19 cellular contexts compared by ENCODE assay signal in the genomic region with DNA sequence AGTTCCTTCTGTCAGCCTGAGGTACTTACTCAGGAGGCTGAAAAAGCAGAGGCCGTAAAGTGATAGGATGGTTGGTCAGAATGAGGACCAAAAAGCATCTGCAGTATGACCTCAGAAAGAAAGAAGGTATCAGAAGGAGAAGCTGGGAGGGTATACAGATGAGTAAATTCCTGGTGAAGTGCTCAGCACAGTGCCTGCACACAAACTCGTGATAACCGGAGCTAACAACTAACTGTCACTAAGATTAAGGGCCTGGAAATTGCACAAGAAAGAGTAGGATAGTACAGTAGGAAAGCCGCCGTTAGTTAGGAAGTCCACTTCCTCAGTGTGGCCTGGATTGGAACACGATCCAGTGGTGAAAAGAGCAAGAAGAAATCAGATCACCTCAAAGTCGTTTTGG.
A peak's percentile ranks its signal among the peaks of the same experiment; 100 is the strongest.
DNase-seq lines count a peak whose midpoint lies in the region; TF ChIP-seq lines count a peak whose summit lies in the region.
"Had no signal": no experiment of that assay in that cellular context is flagged by ENCODE, and none has a peak within 500 bp of the region (broad histone marks: within the 10 kb centered on the region; RNA-seq: fewer than 3 reads in every experiment).

No MANE protein-coding gene starts in this region.

- peak overlapping the region; percentile 1 for H3K27ac Mint-ChIP-seq in activated naive CD4-positive, alpha-beta T cell treated with anti-CD3 and anti-CD28 coated beads for 36 hours
- H3K27ac Mint-ChIP-seq in nephron progenitor cell = peak overlapping the region; percentile 79
- H3K27ac Mint-ChIP-seq: HFFc6 had no signal

- intact Hi-C loops in activated naive CD4-positive, alpha-beta T cell treated with anti-CD3 and anti-CD28 coated beads for 36 hours (cut with micrococcal nuclease) = no loop called here
- intact Hi-C loops in left ventricle myocardium inferior (cut with micrococcal nuclease) = no loop called here

- H3K36me3 ChIP-seq in left ventricle myocardium inferior = peaks cover 38% of the 10 kb centered on the region

- TF ChIP-seq CTCF in fibroblast of pulmonary artery (IDR thresholded peaks at IDR 0.05; ENCODE audit: low read length, missing control alignments) = no peak
- no peak for TF ChIP-seq CTCF in nephron progenitor cell (IDR thresholded peaks at IDR 0.05)
- no peak for TF ChIP-seq CTCF in left ventricle myocardium inferior (IDR thresholded peaks at IDR 0.05; ENCODE audit: borderline replicate concordance)

- no peak for DNase-seq in activated naive CD4-positive, alpha-beta T cell treated with anti-CD3 and anti-CD28 coated beads for 36 hours
- no peak for DNase-seq in activated naive CD4-positive, alpha-beta T cell treated with Interleukin-2 at 50 U/mL for 16 hours
- DNase-seq in fibroblast of pulmonary artery (ENCODE audit: low read depth) (peak; percentile 24), nephron progenitor cell (no peak), NCI-H187 treated with DMSO at 0.1 percent for 48 hours (lab: John Stamatoyannopoulos, UW) (no peak), NCI-H774 (lab: John Stamatoyannopoulos, UW) (no peak), left ventricle myocardium inferior (no peak), LoVo (ENCODE audit: low spot score) (no peak)
- DNase-seq: CD8-positive, alpha-beta memory T cell; DMS79; GDM1; HFFc6; NCI-H1092; NCI-H146; NCI-H524 had no signal

- peaks cover 1% of the 10 kb centered on the region for H3K9me3 Mint-ChIP-seq in activated naive CD4-positive, alpha-beta T cell treated with anti-CD3 and anti-CD28 coated beads for 36 hours
- H3K9me3 Mint-ChIP-seq in nephron progenitor cell = peaks cover 9% of the 10 kb centered on the region
- H3K9me3 Mint-ChIP-seq: CD8-positive, alpha-beta memory T cell; HFFc6 had no signal

- H3K36me3 Mint-ChIP-seq in activated naive CD4-positive, alpha-beta T cell treated with anti-CD3 and anti-CD28 coated beads for 36 hours (ENCODE audit: low read depth) = peaks cover 24% of the 10 kb centered on the region
- H3K36me3 Mint-ChIP-seq in nephron progenitor cell (ENCODE audit: low read depth) = peaks cover 68% of the 10 kb centered on the region

- H3K4me1 Mint-ChIP-seq in activated naive CD4-positive, alpha-beta T cell treated with anti-CD3 and anti-CD28 coated beads for 36 hours (ENCODE audit: low read depth) = peaks cover 17% of the 10 kb centered on the region
- peaks cover 22% of the 10 kb centered on the region for H3K4me1 Mint-ChIP-seq in nephron progenitor cell

- no peaks in the 10 kb centered on the region for H3K27me3 ChIP-seq in left ventricle myocardium inferior (ENCODE audit: low read depth)
- H3K27me3 ChIP-seq: BLaER1 treated with 17β-estradiol and CSF1 and Interleukin-3, amounts not matched to agents 10 nM and 100 nM had no signal

- H3K4me3 ChIP-seq in fibroblast of pulmonary artery (replicated peaks; ENCODE audit: low read depth, low read length) (no peak overlapping the region), left ventricle myocardium inferior (no peak overlapping the region)
- H3K4me3 ChIP-seq: A549; BLaER1 treated with 17β-estradiol and CSF1 and Interleukin-3, amounts not matched to agents 10 nM and 100 nM; GM12878 had no signal

- CTCF ChIA-PET in activated naive CD4-positive, alpha-beta T cell treated with anti-CD3 and anti-CD28 coated beads for 36 hours (lab: Charles Lee) = no interaction called here

- H3K4me1 ChIP-seq in left ventricle myocardium inferior = peaks cover 38% of the 10 kb centered on the region
- H3K4me1 ChIP-seq: A549 had no signal

- no peaks in the 10 kb centered on the region for H3K9me3 ChIP-seq in left ventricle myocardium inferior (replicated peaks)
- H3K9me3 ChIP-seq: A549 had no signal

- no peaks in the 10 kb centered on the region for H3K27me3 Mint-ChIP-seq in activated naive CD4-positive, alpha-beta T cell treated with anti-CD3 and anti-CD28 coated beads for 36 hours (ENCODE audit: low read depth)
- H3K27me3 Mint-ChIP-seq in nephron progenitor cell (ENCODE audit: low read depth, poor library complexity) = peaks cover 3% of the 10 kb centered on the region
- H3K27me3 Mint-ChIP-seq: CD8-positive, alpha-beta memory T cell had no signal

- H3K27ac ChIP-seq in left ventricle myocardium inferior (replicated peaks) = no peak overlapping the region
- H3K27ac ChIP-seq: A549; BLaER1 treated with 17β-estradiol and CSF1 and Interleukin-3, amounts not matched to agents 10 nM and 100 nM; HL-60 had no signal

- H3K4me3 Mint-ChIP-seq in activated naive CD4-positive, alpha-beta T cell treated with anti-CD3 and anti-CD28 coated beads for 36 hours = no peak overlapping the region
- no peak overlapping the region for H3K4me3 Mint-ChIP-seq in nephron progenitor cell
- H3K4me3 Mint-ChIP-seq: CD8-positive, alpha-beta memory T cell; HFFc6 had no signal
